8 cellular contexts compared by ENCODE assay signal in the genomic region with DNA sequence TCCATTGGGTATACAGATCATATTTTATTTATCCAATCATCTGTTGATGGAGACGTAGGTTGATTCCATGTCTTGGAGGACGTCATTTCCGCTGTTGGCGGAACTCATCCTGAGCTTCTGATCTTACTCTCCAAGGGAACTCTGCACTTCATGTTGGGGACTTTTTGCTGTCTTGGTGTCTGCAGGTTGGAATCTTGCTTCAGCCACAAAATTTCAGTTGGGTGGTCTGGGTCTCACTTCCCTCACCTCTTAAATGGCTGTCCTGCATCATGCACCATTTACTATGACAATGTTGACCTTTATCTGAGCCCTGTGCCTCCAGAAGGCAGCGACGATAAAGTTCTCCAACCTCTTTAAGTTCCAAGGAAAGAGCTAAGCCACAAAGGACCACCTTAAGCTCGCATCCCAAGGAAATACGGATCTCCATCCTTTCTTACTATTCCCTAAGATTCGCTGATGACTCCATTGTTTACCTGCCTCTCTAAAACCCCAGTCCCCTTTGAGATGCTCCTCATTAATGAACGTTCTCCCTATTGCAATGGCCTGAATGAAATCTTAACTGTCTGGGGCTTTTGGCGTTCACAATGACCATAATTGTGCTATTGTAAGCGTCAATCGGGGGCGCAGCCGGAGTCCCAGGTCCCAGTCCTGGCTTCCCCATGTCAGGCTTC. TPM values are rescaled to one million over a fixed set of nuclear protein-coding genes. Genes with fewer than 3 reads are reported as not detected.
DNase-seq lines count a peak whose midpoint lies in the region; ATAC-seq and TF ChIP-seq lines count a peak whose summit lies in the region.

No MANE protein-coding gene starts in this region.

- CTCF ChIA-PET in GM10248 (lab: Yijun Ruan, JAX) = interaction anchor here (0.5 to 3.1 kb wide), 51 partner anchors 10 to 390 kb away, joined by 3 to 33 read pairs (median 5); partner anchors contain the start of gene PIAS1

- no peak overlapping the region for H2BK12ac ChIP-seq in neuronal stem cell (ENCODE audit: low read length)

- no peaks in the 10 kb centered on the region for H3K27me3 ChIP-seq in neuronal stem cell (ENCODE audit: control insufficient read depth in 3 of 3, insufficient read depth in 3 of 3, low read depth in 1 of 3, low read length in 3 of 3)

- no CpG with 5 or more reads among the region's 15 CpGs for WGBS in neuronal stem cell (ENCODE audit: extremely low coverage in 2 of 2, insufficient read length in 2 of 2, insufficient replicate concordance in 1 of 2), 2 donors

- H4K8ac ChIP-seq in neuronal stem cell (ENCODE audit: low read depth, low read length) = no peak overlapping the region

- H3K79me1 ChIP-seq in neuronal stem cell (ENCODE audit: low read depth, low read length) = no peaks in the 10 kb centered on the region

- DNase-seq in GM10248 (ENCODE audit: extremely low spot score) = peak; percentile 48
- DNase-seq in astrocyte of the cerebellum (ENCODE audit: low read depth) = no peak
- DNase-seq in neuronal stem cell (ENCODE audit: low spot score) = no peak
- DNase-seq in COLO829 (ENCODE audit: low spot score) = no peak

- H3K4me3 ChIP-seq in astrocyte of the cerebellum (ENCODE audit: low read depth, low read length) (peak overlapping the region; percentile 38), neuronal stem cell (ENCODE audit: low read length in 2 of 2) (no peak overlapping the region)

- no peak overlapping the region for H2AK5ac ChIP-seq in neuronal stem cell (ENCODE audit: low read depth, low read length)

- no peaks in the 10 kb centered on the region for H3K9me3 ChIP-seq in neuronal stem cell (replicated peaks in 1 of 2; ENCODE audit: control insufficient read depth in 2 of 2, insufficient read depth in 1 of 2, low read depth in 1 of 2, low read length in 2 of 2)

- in situ Hi-C loops in astrocyte of the cerebellum (cut with HindIII; ENCODE audit: low sequenced_read_pairs) = no loop called here

- peak; percentile 22 for ATAC-seq in HG02852 (IDR thresholded peaks at IDR 0.05; ENCODE audit: unreplicated experiment)
- ATAC-seq in GM19463 (IDR thresholded peaks at IDR 0.05; ENCODE audit: unreplicated experiment) = no peak
- no peak for ATAC-seq in HG03378 (IDR thresholded peaks at IDR 0.05; ENCODE audit: unreplicated experiment)
- ATAC-seq in HG03175 (IDR thresholded peaks at IDR 0.05; ENCODE audit: unreplicated experiment) = no peak

- POLR2A ChIA-PET in GM10248 (lab: Yijun Ruan, JAX) = interaction anchor here (0.6 kb wide), 1 partner anchor 256 kb away, joined by 3 read pairs; no protein-coding TSS in a partner anchor

- H3K4ac ChIP-seq in neuronal stem cell (ENCODE audit: low read length) = no peak overlapping the region

- no peak overlapping the region for H3K18ac ChIP-seq in neuronal stem cell (ENCODE audit: low read length)

- no peak overlapping the region for H3K27ac ChIP-seq in neuronal stem cell (replicated peaks; ENCODE audit: low read length)

- H4K91ac ChIP-seq in neuronal stem cell (ENCODE audit: low read depth, low read length, poor library complexity) = no peak overlapping the region

- H3K9ac ChIP-seq in neuronal stem cell (ENCODE audit: low read depth, low read length, poor library complexity) = no peak overlapping the region

- no peak overlapping the region for H3K23ac ChIP-seq in neuronal stem cell (ENCODE audit: low read depth, low read length, poor library complexity)

- no peak overlapping the region for H2BK120ac ChIP-seq in neuronal stem cell (ENCODE audit: low read depth, low read length)

- H2BK15ac ChIP-seq in neuronal stem cell (ENCODE audit: low read length) = no peak overlapping the region

- H3K4me2 ChIP-seq in neuronal stem cell (ENCODE audit: insufficient read depth, low read length, poor library complexity, severe bottlenecking) = no peak overlapping the region

- peaks cover 9 to 17% of the 10 kb centered on the region in 2 donors for H3K4me1 ChIP-seq in neuronal stem cell (ENCODE audit: control insufficient read depth in 2 of 2, insufficient read depth in 1 of 2, low read depth in 1 of 2, low read length in 2 of 2)

- no peak for TF ChIP-seq CTCF in GM10248 (IDR thresholded peaks at IDR 0.05; ENCODE audit: control extremely low read depth, extremely low read depth, low read depth, missing control alignments)
- no peak for TF ChIP-seq CTCF in astrocyte of the cerebellum (IDR thresholded peaks at IDR 0.05; ENCODE audit: low read depth, low read length, missing control alignments)

- peak overlapping the region; percentile 99 for H2AFZ ChIP-seq in neuronal stem cell (ENCODE audit: low read length)

- no peak overlapping the region for H3K14ac ChIP-seq in neuronal stem cell (ENCODE audit: low read length)

- no peak overlapping the region for H2BK5ac ChIP-seq in neuronal stem cell (ENCODE audit: low read length)

- no peaks in the 10 kb centered on the region for H3K36me3 ChIP-seq in neuronal stem cell (replicated peaks in 1 of 2; ENCODE audit: control insufficient read depth in 2 of 2, insufficient read depth in 2 of 2, low read length in 2 of 2)

RNA-seq across cellular contexts. Expression of gene RNU6-1, which starts 23.1 kb away (rescaled TPM):
- polyA plus RNA-seq in neuronal stem cell (2013, experiment 1 of 2) = not detected
- polyA plus RNA-seq in neuronal stem cell (2013, experiment 2 of 2) = not detected

RNA-seq across cellular contexts. Expression of gene SKOR1, which starts 37.6 kb away (rescaled TPM):
- 0.24 TPM for polyA plus RNA-seq in neuronal stem cell (2013, experiment 1 of 2)
- polyA plus RNA-seq in neuronal stem cell (2013, experiment 2 of 2) = 0.21 TPM
